ENCODE assay signal across 8 cellular contexts in the genomic region with DNA sequence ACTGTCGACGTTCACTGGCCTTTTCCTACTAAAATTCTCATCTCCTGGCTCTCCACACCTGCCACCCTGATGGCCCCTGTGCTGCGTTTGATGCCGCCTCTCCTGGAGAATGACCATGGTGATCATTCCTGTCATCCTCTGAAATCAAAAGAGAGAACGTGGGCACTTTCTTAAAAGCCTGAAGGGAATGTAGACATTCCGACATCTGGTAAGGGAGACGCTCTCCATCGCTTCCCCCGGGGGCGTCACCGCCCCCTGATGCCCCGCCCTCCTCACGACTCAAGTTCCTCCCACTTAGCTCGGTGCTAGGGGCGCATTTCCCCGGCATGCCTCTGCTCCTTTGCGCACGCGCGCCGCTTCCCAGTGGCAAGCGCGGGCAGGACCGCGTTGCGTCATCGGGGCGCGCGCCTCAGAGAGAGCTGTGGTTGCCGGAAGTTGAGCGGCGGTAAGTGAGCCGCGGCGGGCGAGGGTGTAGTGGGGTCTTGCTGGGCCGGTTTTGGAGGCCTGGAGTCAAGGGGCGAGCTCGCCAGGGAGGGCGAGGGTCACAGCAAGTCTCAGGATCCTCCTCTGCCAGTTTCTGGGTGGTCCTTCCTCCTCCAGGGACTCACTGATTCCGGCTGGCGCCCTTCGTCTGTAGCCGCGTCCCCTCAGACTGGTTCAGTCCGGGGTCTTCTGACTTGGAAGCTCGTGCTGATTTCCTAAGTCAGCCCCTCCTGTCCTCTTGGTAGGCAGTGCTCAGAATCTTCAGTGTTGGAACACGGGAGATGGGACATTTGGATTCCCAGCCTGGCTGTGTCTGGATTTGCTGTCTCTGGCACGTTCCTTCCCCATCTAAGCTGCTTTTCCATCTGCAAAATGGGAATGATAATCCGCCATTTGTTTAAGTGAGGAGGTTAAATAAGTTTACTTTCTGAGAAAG. TPM values are rescaled to one million over a fixed set of nuclear protein-coding genes. Genes with fewer than 3 reads are reported as not detected.
DNase-seq lines count a peak whose midpoint lies in the region; ATAC-seq and TF ChIP-seq lines count a peak whose summit lies in the region.

A gene with protein sequence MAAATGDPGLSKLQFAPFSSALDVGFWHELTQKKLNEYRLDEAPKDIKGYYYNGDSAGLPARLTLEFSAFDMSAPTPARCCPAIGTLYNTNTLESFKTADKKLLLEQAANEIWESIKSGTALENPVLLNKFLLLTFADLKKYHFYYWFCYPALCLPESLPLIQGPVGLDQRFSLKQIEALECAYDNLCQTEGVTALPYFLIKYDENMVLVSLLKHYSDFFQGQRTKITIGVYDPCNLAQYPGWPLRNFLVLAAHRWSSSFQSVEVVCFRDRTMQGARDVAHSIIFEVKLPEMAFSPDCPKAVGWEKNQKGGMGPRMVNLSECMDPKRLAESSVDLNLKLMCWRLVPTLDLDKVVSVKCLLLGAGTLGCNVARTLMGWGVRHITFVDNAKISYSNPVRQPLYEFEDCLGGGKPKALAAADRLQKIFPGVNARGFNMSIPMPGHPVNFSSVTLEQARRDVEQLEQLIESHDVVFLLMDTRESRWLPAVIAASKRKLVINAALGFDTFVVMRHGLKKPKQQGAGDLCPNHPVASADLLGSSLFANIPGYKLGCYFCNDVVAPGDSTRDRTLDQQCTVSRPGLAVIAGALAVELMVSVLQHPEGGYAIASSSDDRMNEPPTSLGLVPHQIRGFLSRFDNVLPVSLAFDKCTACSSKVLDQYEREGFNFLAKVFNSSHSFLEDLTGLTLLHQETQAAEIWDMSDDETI (plus strand): TSS at position 412 of the 919 bp plus-strand sequence. CDS start 26,299 bp downstream, outside the sequence.

- peak; percentile 96 for ATAC-seq in GM21717 (IDR thresholded peaks at IDR 0.05; ENCODE audit: unreplicated experiment)

- no peaks in the 10 kb centered on the region for H3K27me3 ChIP-seq in mucosa of stomach (ENCODE audit: control insufficient read depth, insufficient read depth, low read length)

- peaks cover 48% of the 10 kb centered on the region for H3K4me1 Mint-ChIP-seq in activated T-cell treated with anti-CD3 and anti-CD28 coated beads, Interleukin-2, amount 50 U/mL, for 24 hours (ENCODE audit: low read depth)

- H3K4me3 ChIP-seq in mucosa of stomach (ENCODE audit: low read length), result peak within 1 kb of the TSS; percentile 79

- H3K36me3 ChIP-seq in mucosa of stomach (ENCODE audit: control insufficient read depth, insufficient read depth, low read length), result no peaks in the 10 kb centered on the region

- H3K9me3 Mint-ChIP-seq in activated T-cell treated with anti-CD3 and anti-CD28 coated beads, Interleukin-2, amount 50 U/mL, for 24 hours, result peaks cover 5% of the 10 kb centered on the region

- peak; percentile 94 for TF ChIP-seq POLR2A in erythroblast (IDR thresholded peaks at IDR 0.05; ENCODE audit: low read length)

- H3K27ac Mint-ChIP-seq in activated T-cell treated with anti-CD3 and anti-CD28 coated beads, Interleukin-2, amount 50 U/mL, for 24 hours, result peak within 1 kb of the TSS; percentile 97

- peaks cover 50% of the 10 kb centered on the region for H3K36me3 Mint-ChIP-seq in activated T-cell treated with anti-CD3 and anti-CD28 coated beads, Interleukin-2, amount 50 U/mL, for 24 hours (ENCODE audit: low read depth)

- no peaks in the 10 kb centered on the region for H3K9me3 ChIP-seq in mucosa of stomach (ENCODE audit: control insufficient read depth, low read length)

- peak within 1 kb of the TSS; percentile 93 for H3K4me3 Mint-ChIP-seq in activated T-cell treated with anti-CD3 and anti-CD28 coated beads, Interleukin-2, amount 50 U/mL, for 24 hours

- in situ Hi-C loops in KBM-7 (cut with MboI; ENCODE audit: low pct_unique_long_range_greater_than_20kb, low sequenced_read_pairs), result no loop called here

- DNase-seq in DMS53 (lab: John Stamatoyannopoulos, UW) (peak; percentile 89), KBM-7 (peak; percentile 96), erythroblast (lab: John Stamatoyannopoulos, UW) (peak; percentile 97 to 98)
- DNase-seq in activated T-cell treated with anti-CD3 and anti-CD28 coated beads, Interleukin-2, amount 50 U/mL, for 24 hours, result peak; percentile 96
- DNase-seq in stimulated activated CD8-positive, alpha-beta memory T cell treated with anti-CD3 and anti-CD28 coated beads, Interleukin-7, amount 100 ng/mL, for 1 hour (ENCODE audit: low read depth in 2 of 2), result peak; percentile 93 to 94

- peaks cover 6% of the 10 kb centered on the region for H3K4me1 ChIP-seq in mucosa of stomach (ENCODE audit: control insufficient read depth, insufficient read depth, low read length)

- H3K9ac ChIP-seq in mucosa of stomach (ENCODE audit: low read length), result peak within 1 kb of the TSS; percentile 97

- no peaks in the 10 kb centered on the region for H3K27me3 Mint-ChIP-seq in activated T-cell treated with anti-CD3 and anti-CD28 coated beads, Interleukin-2, amount 50 U/mL, for 24 hours

TF ChIP-seq in PFSK-1, 5 proteins besides CTCF, POLR2A, EP300 and RAD21:
- TF ChIP-seq POLR2AphosphoS5 (IDR thresholded peaks at IDR 0.05; ENCODE audit: low read depth, low read length) (peak; percentile 88), FOXP2 (optimal IDR thresholded peaks at IDR 0.05; ENCODE audit: borderline replicate concordance, extremely low read depth, extremely low read length, insufficient read depth) (peak; percentile 96), SIN3A (IDR thresholded peaks at IDR 0.05; ENCODE audit: borderline replicate concordance, insufficient read depth, low read length) (peak; percentile 74; the same call in 1 of the 2 replicates), TAF1 (IDR thresholded peaks at IDR 0.05; ENCODE audit: borderline replicate concordance, insufficient read depth, low read length) (peak; percentile 63; the same call in 1 of the 2 replicates)
- TF ChIP-seq, protein P1, sequence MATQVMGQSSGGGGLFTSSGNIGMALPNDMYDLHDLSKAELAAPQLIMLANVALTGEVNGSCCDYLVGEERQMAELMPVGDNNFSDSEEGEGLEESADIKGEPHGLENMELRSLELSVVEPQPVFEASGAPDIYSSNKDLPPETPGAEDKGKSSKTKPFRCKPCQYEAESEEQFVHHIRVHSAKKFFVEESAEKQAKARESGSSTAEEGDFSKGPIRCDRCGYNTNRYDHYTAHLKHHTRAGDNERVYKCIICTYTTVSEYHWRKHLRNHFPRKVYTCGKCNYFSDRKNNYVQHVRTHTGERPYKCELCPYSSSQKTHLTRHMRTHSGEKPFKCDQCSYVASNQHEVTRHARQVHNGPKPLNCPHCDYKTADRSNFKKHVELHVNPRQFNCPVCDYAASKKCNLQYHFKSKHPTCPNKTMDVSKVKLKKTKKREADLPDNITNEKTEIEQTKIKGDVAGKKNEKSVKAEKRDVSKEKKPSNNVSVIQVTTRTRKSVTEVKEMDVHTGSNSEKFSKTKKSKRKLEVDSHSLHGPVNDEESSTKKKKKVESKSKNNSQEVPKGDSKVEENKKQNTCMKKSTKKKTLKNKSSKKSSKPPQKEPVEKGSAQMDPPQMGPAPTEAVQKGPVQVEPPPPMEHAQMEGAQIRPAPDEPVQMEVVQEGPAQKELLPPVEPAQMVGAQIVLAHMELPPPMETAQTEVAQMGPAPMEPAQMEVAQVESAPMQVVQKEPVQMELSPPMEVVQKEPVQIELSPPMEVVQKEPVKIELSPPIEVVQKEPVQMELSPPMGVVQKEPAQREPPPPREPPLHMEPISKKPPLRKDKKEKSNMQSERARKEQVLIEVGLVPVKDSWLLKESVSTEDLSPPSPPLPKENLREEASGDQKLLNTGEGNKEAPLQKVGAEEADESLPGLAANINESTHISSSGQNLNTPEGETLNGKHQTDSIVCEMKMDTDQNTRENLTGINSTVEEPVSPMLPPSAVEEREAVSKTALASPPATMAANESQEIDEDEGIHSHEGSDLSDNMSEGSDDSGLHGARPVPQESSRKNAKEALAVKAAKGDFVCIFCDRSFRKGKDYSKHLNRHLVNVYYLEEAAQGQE (IDR thresholded peaks at IDR 0.05; ENCODE audit: insufficient read depth in 1 of 2, low read depth in 2 of 2, low read length in 2 of 2), result no peak
TF ChIP-seq in PFSK-1: peak in this region for 4.

RNA-seq across cellular contexts. Expression of the gene that starts here (rescaled TPM):
- 8.4 TPM for polyA plus RNA-seq in PFSK-1 (2012; ENCODE audit: insufficient read length, low read depth)

Comparison
In these comparisons a context has a peak if more than half of its experiments do, and no peak if none do; other contexts are left out.
1. Peak in every context shown above with its lines: DNase-seq, ATAC-seq and H3K4me3 ChIP-seq.